In the genomic region with DNA sequence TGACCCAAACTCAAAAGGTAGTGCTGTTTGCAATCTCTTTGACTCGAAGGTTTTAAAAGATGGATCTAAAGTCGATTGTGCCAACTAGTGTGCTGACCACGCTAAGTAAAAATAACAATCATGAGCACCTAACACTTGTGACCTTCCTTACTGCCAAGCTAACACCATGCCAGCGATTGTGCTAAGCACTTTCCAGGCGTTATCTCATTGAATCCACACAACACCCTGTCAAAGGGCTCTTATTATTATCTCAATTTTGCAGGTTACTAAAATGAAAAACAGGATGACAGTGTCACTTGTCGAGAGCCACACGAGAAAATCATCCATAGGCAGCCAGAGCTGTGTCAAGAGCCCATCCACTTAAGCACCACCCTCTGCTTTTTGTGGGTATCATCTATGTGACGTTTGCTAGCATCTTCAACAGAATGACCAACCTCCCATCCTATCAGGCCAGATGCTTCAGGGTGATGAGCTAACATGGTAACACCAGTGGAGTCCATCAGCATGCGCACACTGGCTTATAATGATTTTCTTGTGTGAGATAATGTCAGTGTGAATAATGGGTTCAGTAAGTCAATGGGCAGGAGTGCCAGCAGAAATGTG, we compare ENCODE assay signal across 1 cellular context.
TF ChIP-seq lines count a peak whose summit lies in the region.

No MANE protein-coding gene starts in this region.

TF ChIP-seq in HepG2, 621 proteins besides CTCF, POLR2A, EP300 and RAD21:
- TF ChIP-seq HDAC1 (CRISPR knock-in tag; IDR thresholded peaks at IDR 0.05), result no peak
- no peak for TF ChIP-seq CHCHD3 (CRISPR knock-in tag; IDR thresholded peaks at IDR 0.05)
- TF ChIP-seq, protein P1, sequence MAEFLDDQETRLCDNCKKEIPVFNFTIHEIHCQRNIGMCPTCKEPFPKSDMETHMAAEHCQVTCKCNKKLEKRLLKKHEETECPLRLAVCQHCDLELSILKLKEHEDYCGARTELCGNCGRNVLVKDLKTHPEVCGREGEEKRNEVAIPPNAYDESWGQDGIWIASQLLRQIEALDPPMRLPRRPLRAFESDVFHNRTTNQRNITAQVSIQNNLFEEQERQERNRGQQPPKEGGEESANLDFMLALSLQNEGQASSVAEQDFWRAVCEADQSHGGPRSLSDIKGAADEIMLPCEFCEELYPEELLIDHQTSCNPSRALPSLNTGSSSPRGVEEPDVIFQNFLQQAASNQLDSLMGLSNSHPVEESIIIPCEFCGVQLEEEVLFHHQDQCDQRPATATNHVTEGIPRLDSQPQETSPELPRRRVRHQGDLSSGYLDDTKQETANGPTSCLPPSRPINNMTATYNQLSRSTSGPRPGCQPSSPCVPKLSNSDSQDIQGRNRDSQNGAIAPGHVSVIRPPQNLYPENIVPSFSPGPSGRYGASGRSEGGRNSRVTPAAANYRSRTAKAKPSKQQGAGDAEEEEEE (CRISPR knock-in tag; IDR thresholded peaks at IDR 0.05; ENCODE audit: borderline replicate concordance), result no peak
- no peak for TF ChIP-seq JUN (CRISPR knock-in tag; IDR thresholded peaks at IDR 0.05)
